ENCODE assay signal across 8 cellular contexts in genomic region chr7:66627151-66627681, GRCh38. TPM values are rescaled to one million over a fixed set of nuclear protein-coding genes. Genes with fewer than 3 reads are reported as not detected.
DNase-seq lines count a peak whose midpoint lies in the region; ATAC-seq and TF ChIP-seq lines count a peak whose summit lies in the region.

No MANE protein-coding gene starts in this region.

- H3K27me3 ChIP-seq in CD4-positive, alpha-beta memory T cell (ENCODE audit: insufficient read depth, low read length) = no peaks in the 10 kb centered on the region
- no peaks in the 10 kb centered on the region for H3K27me3 ChIP-seq in ascending aorta

- no peak overlapping the region for H3K4me3 ChIP-seq in CD4-positive, alpha-beta memory T cell (ENCODE audit: low read length in 2 of 2)
- H3K4me3 ChIP-seq in ascending aorta = peak overlapping the region in 1 of 2 donors; percentile 71

- H3K9me3 ChIP-seq in CD4-positive, alpha-beta memory T cell (ENCODE audit: control insufficient read depth in 1 of 2, low read length in 2 of 2) = no peaks in the 10 kb centered on the region
- H3K9me3 ChIP-seq in ascending aorta = no peaks in the 10 kb centered on the region

- peaks cover 27 to 32% (median 28%) of the 10 kb centered on the region in 4 donors for H3K4me1 Mint-ChIP-seq in CD4-positive, alpha-beta memory T cell
- H3K4me1 Mint-ChIP-seq in nephron progenitor cell = peaks cover 17% of the 10 kb centered on the region

- POLR2A ChIA-PET in CD4-positive, alpha-beta memory T cell (lab: Charles Lee; ENCODE audit: partially characterized antibody) = interaction anchor here (0.8 to 6.0 kb wide), 11 partner anchors 9 to 294 kb away, joined by 3 to 83 read pairs (median 8); partner anchors contain the start of genes RABGEF1 and TMEM248

- TF ChIP-seq CTCF in ascending aorta (IDR thresholded peaks at IDR 0.05) (no peak), nephron progenitor cell (IDR thresholded peaks at IDR 0.05) (no peak)

- peak overlapping the region; percentile 24 to 87 (median 57) for H3K27ac Mint-ChIP-seq in CD4-positive, alpha-beta memory T cell
- no peak overlapping the region for H3K27ac Mint-ChIP-seq in nephron progenitor cell

- peaks cover 30% of the 10 kb centered on the region for H3K4me1 ChIP-seq in CD4-positive, alpha-beta memory T cell (ENCODE audit: insufficient read depth, low read length)
- peaks cover 9 to 15% of the 10 kb centered on the region in 2 donors for H3K4me1 ChIP-seq in ascending aorta

- H3K36me3 ChIP-seq in CD4-positive, alpha-beta memory T cell (ENCODE audit: insufficient read depth, low read length) = no peaks in the 10 kb centered on the region
- H3K36me3 ChIP-seq in ascending aorta = no peaks in the 10 kb centered on the region

- CTCF ChIA-PET in CD4-positive, alpha-beta memory T cell (lab: Charles Lee; ENCODE audit: partially characterized antibody) = interaction anchor here (0.8 kb wide), 1 partner anchor 26 kb away, joined by 3 read pairs; no protein-coding TSS in a partner anchor

- H3K4me3 Mint-ChIP-seq in CD4-positive, alpha-beta memory T cell = peak overlapping the region; percentile 63 to 84 (median 78)
- peak overlapping the region; percentile 79 for H3K4me3 Mint-ChIP-seq in nephron progenitor cell

- peaks cover 0 to 2% (median 0%) of the 10 kb centered on the region in 8 donors for H3K9me3 Mint-ChIP-seq in CD4-positive, alpha-beta memory T cell
- H3K9me3 Mint-ChIP-seq in nephron progenitor cell = peaks cover 6% of the 10 kb centered on the region

- no peak for ATAC-seq in esophagus mucosa
- no peak for ATAC-seq in HG03196 (IDR thresholded peaks at IDR 0.05; ENCODE audit: unreplicated experiment)

- no peak overlapping the region for H3K27ac ChIP-seq in CD4-positive, alpha-beta memory T cell (ENCODE audit: low read depth, low read length)
- H3K27ac ChIP-seq in ascending aorta = peak overlapping the region; percentile 91 to 95

- DNase-seq in CD4-positive, alpha-beta memory T cell = no peak
- peak; percentile 37 to 38 for DNase-seq in Kasumi-1 (lab: John Stamatoyannopoulos, UW)
- no peak for DNase-seq in ascending aorta (ENCODE audit: low spot score in 2 of 2)
- no peak for DNase-seq in nephron progenitor cell
- no peak for DNase-seq in NCI-H128 (lab: John Stamatoyannopoulos, UW; ENCODE audit: unreplicated experiment)
- no peak for DNase-seq in H4 (ENCODE audit: low spot score)

- peaks cover 0 to 10% of the 10 kb centered on the region in 2 donors for H3K36me3 Mint-ChIP-seq in CD4-positive, alpha-beta memory T cell
- peaks cover 9% of the 10 kb centered on the region for H3K36me3 Mint-ChIP-seq in nephron progenitor cell (ENCODE audit: low read depth)

- no peaks in the 10 kb centered on the region for H3K27me3 Mint-ChIP-seq in CD4-positive, alpha-beta memory T cell
- peaks cover 19% of the 10 kb centered on the region for H3K27me3 Mint-ChIP-seq in nephron progenitor cell (ENCODE audit: low read depth, poor library complexity)

- intact Hi-C loops in CD4-positive, alpha-beta memory T cell (cut with micrococcal nuclease) = no loop called here
- intact Hi-C loops in ascending aorta (cut with DNase I) = no loop called here

RNA-seq across cellular contexts. Expression of gene KCTD7, which starts 1.5 kb away (rescaled TPM):
- 10 to 100 TPM; 57.3 to 63.8 TPM for total RNA-seq in CD4-positive, alpha-beta memory T cell
- 10 to 100 TPM; 10.1 to 22.2 TPM for polyA plus RNA-seq in CD4-positive, alpha-beta memory T cell
- 12.5 TPM for total RNA-seq in ascending aorta
- 2.1 TPM for total RNA-seq in esophagus mucosa
- total RNA-seq in H4 (2014; rRNA removed; shearing (Covaris generic)) = 7.1 and 9.6 TPM in 2 replicates

Comparison
In these comparisons a context has a peak if more than half of its experiments do, and no peak if none do; other contexts are left out.
1. DNase-seq: peak in Kasumi-1 (2 of 2); none in CD4-positive, alpha-beta memory T cell (0 of 5), ascending aorta (0 of 2), nephron progenitor cell (single experiment), NCI-H128 (single experiment) and H4 (single experiment).